Comparison of ENCODE assay signal across 14 cellular contexts in the genomic region with DNA sequence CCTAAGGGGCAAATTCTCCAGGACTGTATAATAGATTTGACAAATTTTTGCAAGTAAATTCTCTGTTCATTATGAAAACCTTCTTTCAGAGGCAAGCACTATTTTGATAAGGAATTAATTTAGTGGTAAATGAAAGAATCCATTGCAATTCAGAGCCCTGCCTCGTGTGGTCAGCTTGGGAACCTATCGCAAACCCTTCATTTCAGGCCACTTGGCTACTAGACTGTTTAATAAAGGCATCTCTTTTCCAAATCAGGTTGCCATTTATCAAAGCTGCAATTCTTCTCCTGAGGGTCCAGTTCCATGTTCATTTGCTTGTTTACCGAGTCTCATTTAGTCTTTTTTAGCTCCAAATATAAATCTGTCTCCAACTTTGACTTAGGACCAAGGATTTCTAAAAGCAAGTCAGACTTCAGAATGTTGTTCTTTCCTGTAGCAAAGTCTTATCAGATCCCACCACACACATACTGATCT. TPM values are rescaled to one million over a fixed set of nuclear protein-coding genes. Genes with fewer than 3 reads are reported as not detected.
DNase-seq lines count a peak whose midpoint lies in the region; ATAC-seq and TF ChIP-seq lines count a peak whose summit lies in the region.
"Had no signal": no experiment of that assay in that cellular context is flagged by ENCODE, and none has a peak within 500 bp of the region (broad histone marks: within the 10 kb centered on the region; RNA-seq: fewer than 3 reads in every experiment).

No MANE protein-coding gene starts in this region.

- peak overlapping the region in 1 of 3 donors; percentile 24 for H3K9ac ChIP-seq in skeletal muscle tissue (ENCODE audit: low read depth in 1 of 3, low read length in 3 of 3)

- peak; percentile 20 for DNase-seq in HCEC 1CT
- DNase-seq in body of pancreas: no peak
- DNase-seq in kidney epithelial cell (ENCODE audit: low read depth): no peak
- DNase-seq in effector CD4-positive, alpha-beta T cell: no peak
- DNase-seq in SHP77 (lab: John Stamatoyannopoulos, UW): no peak
- no peak for DNase-seq in stimulated activated CD4-positive, alpha-beta T cell treated with anti-CD3 and anti-CD28 coated beads, Interleukin-4, amount 100 ng/mL, for 24 hours
- no peak for DNase-seq in NCI-H2227 treated with DMSO at 0.1 percent for 48 hours (lab: John Stamatoyannopoulos, UW)
- DNase-seq: activated CD8-positive, alpha-beta memory T cell treated with anti-CD3 and anti-CD28 coated beads, Interleukin-2, amount 50 U/mL, for 48 hours; H7; KG1; NCI-H2029; T1000 had no signal

- peak overlapping the region in 3 of 4 donors; percentile 25 to 71 (median 70) for H3K27ac ChIP-seq in body of pancreas
- H3K27ac ChIP-seq in skeletal muscle tissue (ENCODE audit: low read depth, low read length): peak overlapping the region; percentile 4

- TF ChIP-seq CTCF in body of pancreas (IDR thresholded peaks at IDR 0.05) (peak in 3 of 7 experiments; percentile 5 to 18 (median 8)), kidney epithelial cell (IDR thresholded peaks at IDR 0.05; ENCODE audit: insufficient read depth, low read length, poor library complexity, severe bottlenecking) (peak; percentile 15)

- intact Hi-C loops in body of pancreas (cut with DNase I): no loop called here

- TF ChIP-seq POLR2A in body of pancreas (IDR thresholded peaks at IDR 0.05): no peak

- H3K4me1 ChIP-seq in body of pancreas (peaks cover 49% of the 10 kb centered on the region), skeletal muscle tissue (ENCODE audit: control insufficient read depth in 3 of 3, insufficient read depth in 3 of 3, low read length in 3 of 3) (peaks cover 30 to 68% (median 42%) of the 10 kb centered on the region in 3 donors)

- WGBS in body of pancreas, 2 donors: 54 to 57% methylated on average over 3 of the region's 3 CpGs

- H3K4me3 ChIP-seq in body of pancreas (no peak overlapping the region), kidney epithelial cell (ENCODE audit: low read depth, low read length) (no peak overlapping the region), skeletal muscle tissue (ENCODE audit: low read length in 3 of 3) (no peak overlapping the region)
- H3K4me3 ChIP-seq: right lobe of liver had no signal

- H3K27me3 ChIP-seq in body of pancreas (no peaks in the 10 kb centered on the region), kidney epithelial cell (ENCODE audit: control insufficient read depth, insufficient read depth, low read length) (no peaks in the 10 kb centered on the region), skeletal muscle tissue (ENCODE audit: control insufficient read depth in 3 of 3, insufficient read depth in 3 of 3, low read length in 3 of 3) (no peaks in the 10 kb centered on the region)
- H3K27me3 ChIP-seq: right lobe of liver had no signal

- no peak for ATAC-seq in body of pancreas

- H3K9me3 ChIP-seq in body of pancreas (no peaks in the 10 kb centered on the region), skeletal muscle tissue (ENCODE audit: control insufficient read depth in 3 of 3, low read length in 3 of 3) (no peaks in the 10 kb centered on the region)
- H3K9me3 ChIP-seq: right lobe of liver had no signal

- H3K36me3 ChIP-seq in body of pancreas (replicated peaks in 1 of 2; ENCODE audit: insufficient read depth in 1 of 2, low read depth in 2 of 2) (no peaks in the 10 kb centered on the region), kidney epithelial cell (ENCODE audit: control insufficient read depth, insufficient read depth, low read length) (no peaks in the 10 kb centered on the region), skeletal muscle tissue (ENCODE audit: control insufficient read depth in 3 of 3, insufficient read depth in 3 of 3, low read length in 3 of 3) (no peaks in the 10 kb centered on the region)
- H3K36me3 ChIP-seq: right lobe of liver had no signal

RNA-seq across cellular contexts. Expression of a gene that starts 28.4 kb away (rescaled TPM):
- total RNA-seq in body of pancreas (10 to 100 TPM in 1 of 2 donors, 1 to 10 TPM in 1; 9.6 to 15.6 TPM), kidney epithelial cell (0.89 and 1.8 TPM in 2 replicates), skeletal muscle tissue (218 TPM)

Comparison
In these comparisons a context has a peak if more than half of its experiments do, and no peak if none do; other contexts are left out.
1. RNA of a gene that starts 28.4 kb away (total RNA-seq): 218 TPM in skeletal muscle tissue (single experiment); 9.6 to 15.6 TPM in body of pancreas and 0.89 to 1.8 TPM in kidney epithelial cell; every median in the first group is over 10 times any median in the second.